Comparison of ENCODE assay signal across 17 cellular contexts in genomic region chr7:73648593-73649332, GRCh38. TPM values are rescaled to one million over a fixed set of nuclear protein-coding genes. Genes with fewer than 3 reads are reported as not detected.
DNase-seq lines count a peak whose midpoint lies in the region; ATAC-seq and TF ChIP-seq lines count a peak whose summit lies in the region.
"Had no signal": no experiment of that assay in that cellular context is flagged by ENCODE, and none has a peak within 500 bp of the region (broad histone marks: within the 10 kb centered on the region; RNA-seq: fewer than 3 reads in every experiment).

No MANE protein-coding gene starts in this region.

- H3K9ac ChIP-seq in SK-N-MC (ENCODE audit: insufficient read length) = no peak overlapping the region
- peak overlapping the region; percentile 38 for H3K9ac ChIP-seq in endodermal cell (ENCODE audit: extremely low read depth, low read length, poor library complexity, severe bottlenecking)
- H3K9ac ChIP-seq in parathyroid adenoma = no peak overlapping the region

- no peak overlapping the region for H3K27ac Mint-ChIP-seq in endodermal cell

- H3K27ac ChIP-seq in SK-N-MC = no peak overlapping the region
- H3K27ac ChIP-seq in endodermal cell (ENCODE audit: low read depth, low read length) = no peak overlapping the region
- no peak overlapping the region for H3K27ac ChIP-seq in parathyroid adenoma
- H3K27ac ChIP-seq: coronary artery, esophagus muscularis mucosa, tibial artery had no signal

- no peak overlapping the region for H3K4me2 ChIP-seq in parathyroid adenoma (ENCODE audit: low read length)

- DNase-seq in activated T-cell treated with anti-CD3 and anti-CD28 coated beads, Interleukin-2, amount 50 U/mL, for 4 hours = no peak
- DNase-seq in activated T-cell treated with anti-CD3 and anti-CD28 coated beads, Interleukin-2, amount 50 U/mL, for 1 hour = no peak
- no peak for DNase-seq in SK-N-MC (ENCODE audit: low read depth, low spot score)
- DNase-seq in endodermal cell = no peak
- DNase-seq in RKO (ENCODE audit: low spot score) = no peak
- no peak for DNase-seq in NK-92 (lab: John Stamatoyannopoulos, UW; ENCODE audit: unreplicated experiment)
- no peak for DNase-seq in NCI-H1694 (lab: John Stamatoyannopoulos, UW)
- DNase-seq: amniotic stem cell; DMS 273 treated with DMSO at 0.1 percent for 48 hours; NCI-H187 treated with DMSO at 0.1 percent for 48 hours; NCI-H774; stimulated activated CD4-positive, alpha-beta T cell treated with anti-CD3 and anti-CD28 coated beads, Interleukin-12 subunit alpha, Interleukin-12 subunit beta, amount 100 ng/mL, for 4 hours; tibial artery had no signal

- H3K4me3 Mint-ChIP-seq in activated T-cell treated with anti-CD3 and anti-CD28 coated beads, Interleukin-2, amount 50 U/mL, for 4 hours = peak overlapping the region; percentile 42
- peak overlapping the region; percentile 48 for H3K4me3 Mint-ChIP-seq in endodermal cell

- H3K4me1 Mint-ChIP-seq in activated T-cell treated with anti-CD3 and anti-CD28 coated beads, Interleukin-2, amount 50 U/mL, for 4 hours (ENCODE audit: low read depth) = peaks cover 8% of the 10 kb centered on the region
- peaks cover 13% of the 10 kb centered on the region for H3K4me1 Mint-ChIP-seq in endodermal cell

- no peaks in the 10 kb centered on the region for H3K4me1 ChIP-seq in endodermal cell (ENCODE audit: control insufficient read depth, insufficient read depth, low read length)
- H3K4me1 ChIP-seq in parathyroid adenoma = no peaks in the 10 kb centered on the region

- H3K79me2 ChIP-seq in parathyroid adenoma = no peaks in the 10 kb centered on the region

- H3K9me3 Mint-ChIP-seq in activated T-cell treated with anti-CD3 and anti-CD28 coated beads, Interleukin-2, amount 50 U/mL, for 4 hours = no peaks in the 10 kb centered on the region
- no peaks in the 10 kb centered on the region for H3K9me3 Mint-ChIP-seq in endodermal cell

- H3K27me3 Mint-ChIP-seq in activated T-cell treated with anti-CD3 and anti-CD28 coated beads, Interleukin-2, amount 50 U/mL, for 4 hours (ENCODE audit: low read depth) = peaks cover 66% of the 10 kb centered on the region
- H3K27me3 Mint-ChIP-seq in endodermal cell (ENCODE audit: insufficient read depth) = peaks cover 83% of the 10 kb centered on the region

- H2AFZ ChIP-seq in parathyroid adenoma = peak overlapping the region; percentile 99

- H3K4me3 ChIP-seq in SK-N-MC (peak overlapping the region; percentile 69; the same call in 1 of the 2 replicates), endodermal cell (ENCODE audit: low read length) (no peak overlapping the region), parathyroid adenoma (ENCODE audit: low read depth, low read length) (no peak overlapping the region)

- TF ChIP-seq CTCF in endodermal cell (conservative IDR thresholded peaks at IDR 0.05) (no peak), parathyroid adenoma (IDR thresholded peaks at IDR 0.05) (no peak)

- H3K9me3 ChIP-seq in SK-N-MC (ENCODE audit: low read depth, low read length) (no peaks in the 10 kb centered on the region), endodermal cell (ENCODE audit: control insufficient read depth, low read length) (no peaks in the 10 kb centered on the region), parathyroid adenoma (ENCODE audit: control insufficient read depth, low read length) (no peaks in the 10 kb centered on the region)
- H3K9me3 ChIP-seq: esophagus muscularis mucosa, tibial artery had no signal

- H3K36me3 ChIP-seq in SK-N-MC (ENCODE audit: insufficient read depth, low read length) (no peaks in the 10 kb centered on the region), endodermal cell (ENCODE audit: control insufficient read depth, insufficient read depth, low read length) (no peaks in the 10 kb centered on the region), parathyroid adenoma (ENCODE audit: control insufficient read depth, insufficient read depth, low read length) (no peaks in the 10 kb centered on the region)
- H3K36me3 ChIP-seq: esophagus muscularis mucosa, tibial artery had no signal

- no peak for ATAC-seq in activated T-cell treated with anti-CD3 and anti-CD28 coated beads, Interleukin-2, amount 50 U/mL, for 4 hours
- ATAC-seq: Right ventricle myocardium inferior had no signal

- H3K27me3 ChIP-seq in endodermal cell (ENCODE audit: control insufficient read depth, insufficient read depth, low read length, poor library complexity, severe bottlenecking) (peaks cover 65% of the 10 kb centered on the region), parathyroid adenoma (ENCODE audit: control insufficient read depth, insufficient read depth, low read length) (no peaks in the 10 kb centered on the region)

- H3K36me3 Mint-ChIP-seq in activated T-cell treated with anti-CD3 and anti-CD28 coated beads, Interleukin-2, amount 50 U/mL, for 4 hours (ENCODE audit: insufficient read depth) = no peaks in the 10 kb centered on the region
- H3K36me3 Mint-ChIP-seq in endodermal cell (ENCODE audit: low read depth) = no peaks in the 10 kb centered on the region

- WGBS in endodermal cell (ENCODE audit: insufficient coverage in 1 of 2, insufficient read length in 1 of 2), 2 experiments = 66 to 78% methylated on average over 1 of the region's 1 CpG

RNA-seq across cellular contexts. Expression of gene VPS37D, which starts 18.9 kb away (rescaled TPM):
- under 1 TPM in 2 of 3 donors, not detected in 1; 0.16 to 0.25 TPM for total RNA-seq in activated T-cell treated with anti-CD3 and anti-CD28 coated beads, Interleukin-2, amount 50 U/mL, for 4 hours
- total RNA-seq in endodermal cell = 1 to 10 TPM; 6.1 to 9.1 TPM
- polyA plus RNA-seq in endodermal cell (2013, experiment 1 of 2) = 12.5 TPM
- 10.6 TPM for polyA plus RNA-seq in endodermal cell (2013, experiment 2 of 2)

RNA-seq across cellular contexts. Expression of gene MLXIPL, which starts 24.4 kb away (rescaled TPM):
- total RNA-seq in activated T-cell treated with anti-CD3 and anti-CD28 coated beads, Interleukin-2, amount 50 U/mL, for 4 hours = under 1 TPM; 0.35 to 0.55 (median 0.43) TPM
- total RNA-seq in endodermal cell = 10 to 100 TPM; 39.7 to 58.0 TPM
- polyA plus RNA-seq in endodermal cell (2013, experiment 1 of 2) = 5.2 TPM
- 2.8 TPM for polyA plus RNA-seq in endodermal cell (2013, experiment 2 of 2)

RNA-seq across cellular contexts. Expression of gene DNAJC30, which starts 34.5 kb away (rescaled TPM):
- total RNA-seq in activated T-cell treated with anti-CD3 and anti-CD28 coated beads, Interleukin-2, amount 50 U/mL, for 4 hours = 10 to 100 TPM; 11.9 to 12.7 (median 12.0) TPM
- total RNA-seq in endodermal cell = 10 to 100 TPM in 1 of 2 donors, 1 to 10 TPM in 1; 8.9 to 11.1 TPM
- polyA plus RNA-seq in endodermal cell (2013, experiment 1 of 2) = 4.6 TPM
- 4.4 TPM for polyA plus RNA-seq in endodermal cell (2013, experiment 2 of 2)

RNA-seq across cellular contexts. Expression of gene BUD23, which starts 34.6 kb away (rescaled TPM):
- 100 to 1,000 TPM; 166 to 197 (median 178) TPM for total RNA-seq in activated T-cell treated with anti-CD3 and anti-CD28 coated beads, Interleukin-2, amount 50 U/mL, for 4 hours
- total RNA-seq in endodermal cell = 10 to 100 TPM; 62.2 to 67.2 TPM
- polyA plus RNA-seq in endodermal cell (2013, experiment 1 of 2) = 55.9 TPM
- 66.2 TPM for polyA plus RNA-seq in endodermal cell (2013, experiment 2 of 2)

Comparison
In these comparisons a context has a peak if more than half of its experiments do, and no peak if none do; other contexts are left out.
1. RNA of gene VPS37D, which starts 18.9 kb away (total RNA-seq): 6.1 to 9.1 TPM in endodermal cell; 0.16 to 0.25 TPM in activated T-cell treated with anti-CD3 and anti-CD28 coated beads, Interleukin-2, amount 50 U/mL, for 4 hours; every median in the first group is over 4 times any median in the second.
2. RNA of gene MLXIPL, which starts 24.4 kb away (total RNA-seq): 39.7 to 58.0 TPM in endodermal cell; 0.35 to 0.55 TPM in activated T-cell treated with anti-CD3 and anti-CD28 coated beads, Interleukin-2, amount 50 U/mL, for 4 hours; every median in the first group is over 10 times any median in the second.